2 cellular contexts compared by ENCODE assay signal in the genomic region with DNA sequence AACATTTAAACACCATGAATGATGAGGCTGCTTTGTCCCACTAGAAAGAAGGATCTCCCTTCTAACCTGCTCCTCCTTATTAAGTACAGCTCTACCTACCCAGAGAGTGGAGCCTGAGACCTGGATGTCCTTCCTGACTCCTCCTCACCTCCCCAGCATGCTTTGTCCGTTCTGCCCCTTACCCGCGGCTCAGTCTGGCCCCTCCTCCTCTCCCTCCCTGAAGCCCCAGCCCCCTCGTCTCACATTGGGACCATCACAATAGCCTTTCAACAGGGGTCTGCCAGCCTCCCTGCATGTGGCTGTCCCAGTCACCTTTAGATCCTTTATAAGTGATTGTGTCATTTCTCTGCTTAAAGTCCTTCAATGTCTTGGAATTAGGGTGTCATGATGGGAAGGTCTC.
TF ChIP-seq lines count a peak whose summit lies in the region.

No MANE protein-coding gene starts in this region.

TF ChIP-seq in GM23338, 12 proteins besides CTCF, POLR2A, EP300 and RAD21 (continued from another document):
- TF ChIP-seq REST (IDR thresholded peaks at IDR 0.05; ENCODE audit: unreplicated experiment) = no peak
- no peak for TF ChIP-seq NANOG (IDR thresholded peaks at IDR 0.05; ENCODE audit: borderline replicate concordance)
- TF ChIP-seq ZNF114 (CRISPR knock-in tag; IDR thresholded peaks at IDR 0.05) = no peak
- TF ChIP-seq EZH2phosphoT487 (IDR thresholded peaks at IDR 0.05; ENCODE audit: unreplicated experiment) = no peak
- TF ChIP-seq ETS1 (IDR thresholded peaks at IDR 0.05) = no peak
- TF ChIP-seq ZNF331 (CRISPR knock-in tag; IDR thresholded peaks at IDR 0.05; ENCODE audit: low read depth) = no peak
- no peak for TF ChIP-seq EZH2 (IDR thresholded peaks at IDR 0.05; ENCODE audit: low read depth, unreplicated experiment)
- TF ChIP-seq JUNB (IDR thresholded peaks at IDR 0.05; ENCODE audit: unreplicated experiment) = no peak
- TF ChIP-seq POLR2AphosphoS5 (IDR thresholded peaks at IDR 0.05; ENCODE audit: low read depth) = no peak
- TF ChIP-seq, protein P1, sequence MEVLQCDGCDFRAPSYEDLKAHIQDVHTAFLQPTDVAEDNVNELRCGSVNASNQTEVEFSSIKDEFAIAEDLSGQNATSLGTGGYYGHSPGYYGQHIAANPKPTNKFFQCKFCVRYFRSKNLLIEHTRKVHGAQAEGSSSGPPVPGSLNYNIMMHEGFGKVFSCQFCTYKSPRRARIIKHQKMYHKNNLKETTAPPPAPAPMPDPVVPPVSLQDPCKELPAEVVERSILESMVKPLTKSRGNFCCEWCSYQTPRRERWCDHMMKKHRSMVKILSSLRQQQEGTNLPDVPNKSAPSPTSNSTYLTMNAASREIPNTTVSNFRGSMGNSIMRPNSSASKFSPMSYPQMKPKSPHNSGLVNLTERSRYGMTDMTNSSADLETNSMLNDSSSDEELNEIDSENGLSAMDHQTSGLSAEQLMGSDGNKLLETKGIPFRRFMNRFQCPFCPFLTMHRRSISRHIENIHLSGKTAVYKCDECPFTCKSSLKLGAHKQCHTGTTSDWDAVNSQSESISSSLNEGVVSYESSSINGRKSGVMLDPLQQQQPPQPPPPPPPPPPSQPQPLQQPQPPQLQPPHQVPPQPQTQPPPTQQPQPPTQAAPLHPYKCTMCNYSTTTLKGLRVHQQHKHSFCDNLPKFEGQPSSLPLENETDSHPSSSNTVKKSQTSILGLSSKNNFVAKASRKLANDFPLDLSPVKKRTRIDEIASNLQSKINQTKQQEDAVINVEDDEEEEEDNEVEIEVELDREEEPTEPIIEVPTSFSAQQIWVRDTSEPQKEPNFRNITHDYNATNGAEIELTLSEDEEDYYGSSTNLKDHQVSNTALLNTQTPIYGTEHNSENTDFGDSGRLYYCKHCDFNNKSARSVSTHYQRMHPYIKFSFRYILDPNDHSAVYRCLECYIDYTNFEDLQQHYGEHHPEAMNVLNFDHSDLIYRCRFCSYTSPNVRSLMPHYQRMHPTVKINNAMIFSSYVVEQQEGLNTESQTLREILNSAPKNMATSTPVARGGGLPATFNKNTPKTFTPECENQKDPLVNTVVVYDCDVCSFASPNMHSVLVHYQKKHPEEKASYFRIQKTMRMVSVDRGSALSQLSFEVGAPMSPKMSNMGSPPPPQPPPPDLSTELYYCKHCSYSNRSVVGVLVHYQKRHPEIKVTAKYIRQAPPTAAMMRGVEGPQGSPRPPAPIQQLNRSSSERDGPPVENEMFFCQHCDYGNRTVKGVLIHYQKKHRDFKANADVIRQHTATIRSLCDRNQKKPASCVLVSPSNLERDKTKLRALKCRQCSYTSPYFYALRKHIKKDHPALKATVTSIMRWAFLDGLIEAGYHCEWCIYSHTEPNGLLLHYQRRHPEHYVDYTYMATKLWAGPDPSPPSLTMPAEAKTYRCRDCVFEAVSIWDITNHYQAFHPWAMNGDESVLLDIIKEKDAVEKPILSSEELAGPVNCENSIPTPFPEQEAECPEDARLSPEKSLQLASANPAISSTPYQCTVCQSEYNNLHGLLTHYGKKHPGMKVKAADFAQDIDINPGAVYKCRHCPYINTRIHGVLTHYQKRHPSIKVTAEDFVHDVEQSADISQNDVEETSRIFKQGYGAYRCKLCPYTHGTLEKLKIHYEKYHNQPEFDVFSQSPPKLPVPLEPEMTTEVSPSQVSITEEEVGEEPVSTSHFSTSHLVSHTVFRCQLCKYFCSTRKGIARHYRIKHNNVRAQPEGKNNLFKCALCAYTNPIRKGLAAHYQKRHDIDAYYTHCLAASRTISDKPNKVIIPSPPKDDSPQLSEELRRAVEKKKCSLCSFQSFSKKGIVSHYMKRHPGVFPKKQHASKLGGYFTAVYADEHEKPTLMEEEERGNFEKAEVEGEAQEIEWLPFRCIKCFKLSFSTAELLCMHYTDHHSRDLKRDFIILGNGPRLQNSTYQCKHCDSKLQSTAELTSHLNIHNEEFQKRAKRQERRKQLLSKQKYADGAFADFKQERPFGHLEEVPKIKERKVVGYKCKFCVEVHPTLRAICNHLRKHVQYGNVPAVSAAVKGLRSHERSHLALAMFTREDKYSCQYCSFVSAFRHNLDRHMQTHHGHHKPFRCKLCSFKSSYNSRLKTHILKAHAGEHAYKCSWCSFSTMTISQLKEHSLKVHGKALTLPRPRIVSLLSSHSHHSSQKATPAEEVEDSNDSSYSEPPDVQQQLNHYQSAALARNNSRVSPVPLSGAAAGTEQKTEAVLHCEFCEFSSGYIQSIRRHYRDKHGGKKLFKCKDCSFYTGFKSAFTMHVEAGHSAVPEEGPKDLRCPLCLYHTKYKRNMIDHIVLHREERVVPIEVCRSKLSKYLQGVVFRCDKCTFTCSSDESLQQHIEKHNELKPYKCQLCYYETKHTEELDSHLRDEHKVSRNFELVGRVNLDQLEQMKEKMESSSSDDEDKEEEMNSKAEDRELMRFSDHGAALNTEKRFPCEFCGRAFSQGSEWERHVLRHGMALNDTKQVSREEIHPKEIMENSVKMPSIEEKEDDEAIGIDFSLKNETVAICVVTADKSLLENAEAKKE (CRISPR knock-in tag; IDR thresholded peaks at IDR 0.05) = no peak
TF ChIP-seq in GM23338: peak in this region for 0.

TF ChIP-seq in WTC11, 78 proteins besides CTCF, POLR2A, EP300 and RAD21 (continued from another document):
- TF ChIP-seq, protein P2, sequence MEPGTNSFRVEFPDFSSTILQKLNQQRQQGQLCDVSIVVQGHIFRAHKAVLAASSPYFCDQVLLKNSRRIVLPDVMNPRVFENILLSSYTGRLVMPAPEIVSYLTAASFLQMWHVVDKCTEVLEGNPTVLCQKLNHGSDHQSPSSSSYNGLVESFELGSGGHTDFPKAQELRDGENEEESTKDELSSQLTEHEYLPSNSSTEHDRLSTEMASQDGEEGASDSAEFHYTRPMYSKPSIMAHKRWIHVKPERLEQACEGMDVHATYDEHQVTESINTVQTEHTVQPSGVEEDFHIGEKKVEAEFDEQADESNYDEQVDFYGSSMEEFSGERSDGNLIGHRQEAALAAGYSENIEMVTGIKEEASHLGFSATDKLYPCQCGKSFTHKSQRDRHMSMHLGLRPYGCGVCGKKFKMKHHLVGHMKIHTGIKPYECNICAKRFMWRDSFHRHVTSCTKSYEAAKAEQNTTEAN (CRISPR knock-in tag; IDR thresholded peaks at IDR 0.05) = no peak
- TF ChIP-seq FOXK1 (CRISPR knock-in tag; IDR thresholded peaks at IDR 0.05) (no peak), E2F5 (CRISPR knock-in tag; IDR thresholded peaks at IDR 0.05) (no peak), OVOL2 (CRISPR knock-in tag; IDR thresholded peaks at IDR 0.05; ENCODE audit: borderline replicate concordance) (no peak), RELA (CRISPR knock-in tag; IDR thresholded peaks at IDR 0.05; ENCODE audit: borderline replicate concordance) (no peak), NFATC4 (CRISPR knock-in tag; IDR thresholded peaks at IDR 0.05) (no peak), NR3C1 (CRISPR knock-in tag; conservative IDR thresholded peaks at IDR 0.05; ENCODE audit: low read depth) (no peak), GABPB1 (CRISPR knock-in tag; IDR thresholded peaks at IDR 0.05) (no peak)
